ENCODE assay signal across 7 cellular contexts in the genomic region with DNA sequence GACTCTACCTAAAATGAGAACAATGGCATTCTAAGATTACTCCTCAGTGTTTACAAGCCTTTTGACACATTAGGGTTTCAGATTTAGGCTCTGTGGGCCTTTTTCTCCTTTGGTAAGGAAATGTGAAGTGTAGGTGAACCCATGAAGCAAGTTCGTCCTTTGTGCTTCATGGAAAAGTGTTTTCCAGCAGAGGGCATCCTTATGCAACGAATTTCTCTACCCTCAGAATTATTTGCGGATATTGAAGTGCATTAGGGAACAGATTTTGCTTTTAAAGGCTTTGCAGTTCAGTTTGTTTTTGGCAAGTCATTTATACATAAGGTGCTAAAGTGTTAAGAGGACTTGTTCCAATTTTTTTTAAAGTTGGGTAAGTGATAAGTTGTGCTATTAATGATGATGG. TPM values are rescaled to one million over a fixed set of nuclear protein-coding genes. Genes with fewer than 3 reads are reported as not detected.
A peak's percentile ranks its signal among the peaks of the same experiment; 100 is the strongest.
DNase-seq lines count a peak whose midpoint lies in the region; ATAC-seq and TF ChIP-seq lines count a peak whose summit lies in the region.

No MANE protein-coding gene starts in this region.

- no peaks in the 10 kb centered on the region for H3K79me2 ChIP-seq in neural cell (replicated peaks; ENCODE audit: insufficient read depth, low read length)

- no peak for TF ChIP-seq EP300 in neural cell (conservative IDR thresholded peaks at IDR 0.05; ENCODE audit: poor library complexity, severe bottlenecking)

- H2AFZ ChIP-seq in neural cell (ENCODE audit: low read depth, low read length), result no peak overlapping the region

- no peak overlapping the region for H3K27ac ChIP-seq in neural cell (ENCODE audit: low read length)

- no peaks in the 10 kb centered on the region for H3F3A ChIP-seq in neural cell (ENCODE audit: insufficient read depth, low read length, poor library complexity, severe bottlenecking)

- H3K4me3 ChIP-seq in neural cell (ENCODE audit: low read length), result no peak overlapping the region

- in situ Hi-C loops in GM13977 (cut with MboI; ENCODE audit: low pct_unique_long_range_greater_than_20kb, low sequenced_read_pairs, unreplicated experiment), result no loop called here
- in situ Hi-C loops in T47D (cut with HindIII; ENCODE audit: low pct_unique_long_range_greater_than_20kb, low sequenced_read_pairs), result no loop called here

- TF ChIP-seq CTCF in GM13977 (IDR thresholded peaks at IDR 0.05; ENCODE audit: extremely low read depth, insufficient read depth, missing control alignments) (peak; percentile 33), neural cell (IDR thresholded peaks at IDR 0.05; ENCODE audit: poor library complexity, severe bottlenecking) (peak; percentile 77)

- peak; percentile 83 for TF ChIP-seq RAD21 in neural cell (conservative IDR thresholded peaks at IDR 0.05)

- no peaks in the 10 kb centered on the region for H3K9me2 ChIP-seq in neural cell (ENCODE audit: insufficient read depth, low read length)

- no peak overlapping the region for H3K4me2 ChIP-seq in neural cell (ENCODE audit: low read length)

- no peak for ATAC-seq in GM19023 (IDR thresholded peaks at IDR 0.05; ENCODE audit: unreplicated experiment)

- H3K36me3 ChIP-seq in neural cell (ENCODE audit: insufficient read depth, low read length), result no peaks in the 10 kb centered on the region

- no peak for DNase-seq in GM13977 (ENCODE audit: low spot score)
- peak; percentile 4 for DNase-seq in NCI-H1694 treated with DMSO at 0.1 percent for 48 hours (lab: John Stamatoyannopoulos, UW)
- peak; percentile 10 to 55 for DNase-seq in T47D (ENCODE audit: low read depth in 1 of 2, low spot score in 1 of 2)
- DNase-seq in T1000 (lab: John Stamatoyannopoulos, UW), result no peak
- DNase-seq in NK-92 (lab: John Stamatoyannopoulos, UW; ENCODE audit: unreplicated experiment), result no peak

- no peaks in the 10 kb centered on the region for H3K27me3 ChIP-seq in neural cell (ENCODE audit: insufficient read depth, low read depth, low read length)

- no peaks in the 10 kb centered on the region for H4K20me1 ChIP-seq in neural cell (ENCODE audit: insufficient read depth)

- no peak overlapping the region for H3K9ac ChIP-seq in neural cell (ENCODE audit: low read length)

- H3K9me3 ChIP-seq in neural cell (ENCODE audit: low read length), result no peaks in the 10 kb centered on the region

TF ChIP-seq in neural cell, 6 proteins besides CTCF, POLR2A, EP300 and RAD21:
- peak; percentile 85 for TF ChIP-seq SMC3 (conservative IDR thresholded peaks at IDR 0.05; ENCODE audit: poor library complexity)
- no peak for TF ChIP-seq MXI1 (conservative IDR thresholded peaks at IDR 0.05; ENCODE audit: poor library complexity, severe bottlenecking)
- TF ChIP-seq POLR2AphosphoS5 (IDR thresholded peaks at IDR 0.05), result no peak

RNA-seq across cellular contexts. Expression of gene FERMT1, which starts 55.7 kb away (rescaled TPM):
- polyA plus RNA-seq in neural cell, result 0.16 TPM in 1 of 2 replicates, not detected in the other
- 0.12 and 0.24 TPM in 2 replicates for polyA minus RNA-seq in neural cell

Comparison
In these comparisons a context has a peak if more than half of its experiments do, and no peak if none do; other contexts are left out.
1. DNase-seq: peak in NCI-H1694 treated with DMSO at 0.1 percent for 48 hours (single experiment) and T47D (2 of 2); none in GM13977 (single experiment), T1000 (single experiment) and NK-92 (single experiment).